15 cellular contexts compared by ENCODE assay signal in genomic region chr5:126285307-126285706, GRCh38.
DNase-seq lines count a peak whose midpoint lies in the region; ATAC-seq and TF ChIP-seq lines count a peak whose summit lies in the region.
"Had no signal": no experiment of that assay in that cellular context is flagged by ENCODE, and none has a peak within 500 bp of the region (broad histone marks: within the 10 kb centered on the region; RNA-seq: fewer than 3 reads in every experiment).

No MANE protein-coding gene starts in this region.

- no peaks in the 10 kb centered on the region for H3K79me2 ChIP-seq in GM23338 (replicated peaks; ENCODE audit: insufficient read depth)

- H3K27me3 Mint-ChIP-seq in GM23338 (ENCODE audit: insufficient read depth, low read depth, poor library complexity) (no peaks in the 10 kb centered on the region), type B pancreatic cell (peaks cover 5% of the 10 kb centered on the region)

- no peaks in the 10 kb centered on the region for H4K20me1 ChIP-seq in GM23338 (replicated peaks; ENCODE audit: insufficient read depth)

- H3K27me3 ChIP-seq in GM23338 (ENCODE audit: insufficient read depth) (no peaks in the 10 kb centered on the region), foreskin keratinocyte (no peaks in the 10 kb centered on the region)

- H3K4me2 ChIP-seq in GM23338 = no peak overlapping the region
- H3K4me2 ChIP-seq: A549 had no signal

- H3K27ac ChIP-seq in GM23338 (ENCODE audit: low read depth) (no peak overlapping the region), foreskin keratinocyte (no peak overlapping the region)
- H3K27ac ChIP-seq: A549 had no signal

- DNase-seq in GM23338 (ENCODE audit: low spot score) = no peak
- DNase-seq in M059J (ENCODE audit: low read depth) = peak; percentile 7
- DNase-seq in foreskin keratinocyte = no peak
- no peak for DNase-seq in type B pancreatic cell (ENCODE audit: extremely low spot score, unreplicated experiment)
- DNase-seq in NCI-H2196 treated with DMSO at 0.1 percent for 48 hours (lab: John Stamatoyannopoulos, UW; ENCODE audit: unreplicated experiment) = no peak
- no peak for DNase-seq in SW480 (ENCODE audit: low spot score)
- DNase-seq: CD8-positive, alpha-beta T cell; COR-L47; DMS153; DMS79 treated with DMSO at 0.1 percent for 48 hours; EL; IMR-90 had no signal

- H3K4me1 ChIP-seq in GM23338 (ENCODE audit: insufficient read depth) (peaks cover 6% of the 10 kb centered on the region; the same call in 1 of the 2 replicates), foreskin keratinocyte (no peaks in the 10 kb centered on the region)
- H3K4me1 ChIP-seq: A549 had no signal

- no peak overlapping the region for H3K4me3 ChIP-seq in GM23338
- H3K4me3 ChIP-seq: A549 had no signal

- H3K9me3 Mint-ChIP-seq in GM23338 = no peaks in the 10 kb centered on the region
- H3K9me3 Mint-ChIP-seq in type B pancreatic cell = peaks cover 9% of the 10 kb centered on the region
- H3K9me3 Mint-ChIP-seq: CD8-positive, alpha-beta T cell had no signal

- H3K4me3 Mint-ChIP-seq in GM23338 (no peak overlapping the region), type B pancreatic cell (no peak overlapping the region)
- H3K4me3 Mint-ChIP-seq: CD14-positive monocyte; CD8-positive, alpha-beta T cell had no signal

- H3K27ac Mint-ChIP-seq in GM23338 = no peak overlapping the region
- peak overlapping the region; percentile 35 for H3K27ac Mint-ChIP-seq in type B pancreatic cell
- H3K27ac Mint-ChIP-seq: CD14-positive monocyte; CD8-positive, alpha-beta T cell had no signal

- H2AFZ ChIP-seq in GM23338 = peak overlapping the region; percentile 28; the same call in 1 of the 2 replicates

- H3K36me3 ChIP-seq in GM23338 (ENCODE audit: insufficient read depth) = no peaks in the 10 kb centered on the region

- H3K4me1 Mint-ChIP-seq in GM23338 (peaks cover 5% of the 10 kb centered on the region; the same call in 2 of the 3 replicates), type B pancreatic cell (ENCODE audit: unreplicated experiment) (peaks cover 35% of the 10 kb centered on the region)
- H3K4me1 Mint-ChIP-seq: CD14-positive monocyte had no signal

- ATAC-seq in GM23338 (no peak), foreskin keratinocyte (peak; percentile 31), HG03025 (IDR thresholded peaks at IDR 0.05; ENCODE audit: low FRiP score, unreplicated experiment) (no peak)
- ATAC-seq: A549; CD8-positive, alpha-beta T cell had no signal

- no peaks in the 10 kb centered on the region for H3K36me3 Mint-ChIP-seq in GM23338 (ENCODE audit: low read depth)
- no peaks in the 10 kb centered on the region for H3K36me3 Mint-ChIP-seq in type B pancreatic cell
- H3K36me3 Mint-ChIP-seq: CD14-positive monocyte; CD8-positive, alpha-beta T cell had no signal

- H3K9me2 ChIP-seq in GM23338 (ENCODE audit: insufficient read depth) = 0 out of 2 replicates have a peak, but pooled peaks cover 1% of the 10 kb centered on the region

- TF ChIP-seq CTCF in GM23338 (conservative IDR thresholded peaks at IDR 0.05; ENCODE audit: low read depth in 2 of 2) (no peak), foreskin keratinocyte (conservative IDR thresholded peaks at IDR 0.05) (no peak), type B pancreatic cell (conservative IDR thresholded peaks at IDR 0.05) (no peak)

- no peaks in the 10 kb centered on the region for H3F3A ChIP-seq in GM23338 (replicated peaks; ENCODE audit: low read depth)

TF ChIP-seq in GM23338, 12 proteins besides CTCF, POLR2A, EP300 and RAD21:
- TF ChIP-seq CREB1 (CRISPR knock-in tag; IDR thresholded peaks at IDR 0.05; ENCODE audit: low read depth) (no peak), NANOG (IDR thresholded peaks at IDR 0.05; ENCODE audit: borderline replicate concordance) (no peak)
TF ChIP-seq in GM23338: peak in this region for 0.
